26 cellular contexts compared by ENCODE assay signal in genomic region chr7:82609746-82610145, GRCh38.
"Had no signal": no experiment of that assay in that cellular context is flagged by ENCODE, and none has a peak within 500 bp of the region (broad histone marks: within the 10 kb centered on the region; RNA-seq: fewer than 3 reads in every experiment).

No MANE protein-coding gene starts in this region.

- DNase-seq: natural killer cell; nephron progenitor cell; nucleus accumbens; pancreas; retina; right lobe of liver; sigmoid colon; small intestine; stimulated activated CD4-positive, alpha-beta T cell treated with anti-CD3 and anti-CD28 coated beads, Interleukin-15, amount 100 ng/mL, for 24 hours; stimulated activated CD4-positive, alpha-beta T cell treated with anti-CD3 and anti-CD28 coated beads, Interleukin-2, amount 100 ng/mL, for 24 hours; stimulated activated CD4-positive, alpha-beta T cell treated with anti-CD3 and anti-CD28 coated beads, Interleukin-2, amount 100 ng/mL, for 48 hours; stimulated activated CD4-positive, alpha-beta T cell treated with anti-CD3 and anti-CD28 coated beads, Interleukin-4, amount 100 ng/mL, for 24 hours; stimulated activated naive B cell treated with anti-CD40 and anti-IgM and Interleukin-4, amounts not matched to agents 10 μg/mL and 1 μg/mL and 100 μg/mL, for 72 hours; stimulated activated naive CD4-positive, alpha-beta T cell treated with Interleukin-2 at 50 U/mL for 16 hours; stomach; thyroid gland; trophoblast cell; upper lobe of left lung had no signal

- H3K4me3 ChIP-seq: pancreas, prostate gland, right atrium auricular region, right lobe of liver, sigmoid colon, stomach, thoracic aorta, thyroid gland, tibial nerve, upper lobe of left lung, vagina had no signal

- FAIRE-seq: pancreas, small intestine, urothelium cell line had no signal

- H3K4me1 ChIP-seq: pancreas, prostate gland, right atrium auricular region, right lobe of liver, sigmoid colon, thyroid gland, tibial nerve, upper lobe of left lung, vagina had no signal

- H3K27me3 ChIP-seq: neutrophil, right atrium auricular region, right lobe of liver, sigmoid colon, stomach, thyroid gland, tibial nerve, upper lobe of left lung, vagina had no signal

- H3K9me3 ChIP-seq: neutrophil, pancreas, prostate gland, right atrium auricular region, right lobe of liver, sigmoid colon, stomach, thoracic aorta, thyroid gland, tibial nerve, upper lobe of left lung, vagina had no signal

- H3K36me3 ChIP-seq: neutrophil, pancreas, prostate gland, right atrium auricular region, right lobe of liver, sigmoid colon, stomach, thoracic aorta, thyroid gland, tibial nerve, upper lobe of left lung, vagina had no signal

- ATAC-seq: natural killer cell; pancreas; right lobe of liver; stimulated activated effector memory CD8-positive, alpha-beta T cell treated with anti-CD3 and anti-CD28 coated beads, Interleukin-12 subunit alpha, Interleukin-12 subunit beta, amount 100 ng/mL, for 72 hours; stimulated activated naive B cell treated with anti-CD40 and anti-IgM and Interleukin-4, amounts not matched to agents 10 μg/mL and 1 μg/mL and 100 μg/mL, for 72 hours had no signal
